ENCODE assay signal across 18 cellular contexts in the genomic region with DNA sequence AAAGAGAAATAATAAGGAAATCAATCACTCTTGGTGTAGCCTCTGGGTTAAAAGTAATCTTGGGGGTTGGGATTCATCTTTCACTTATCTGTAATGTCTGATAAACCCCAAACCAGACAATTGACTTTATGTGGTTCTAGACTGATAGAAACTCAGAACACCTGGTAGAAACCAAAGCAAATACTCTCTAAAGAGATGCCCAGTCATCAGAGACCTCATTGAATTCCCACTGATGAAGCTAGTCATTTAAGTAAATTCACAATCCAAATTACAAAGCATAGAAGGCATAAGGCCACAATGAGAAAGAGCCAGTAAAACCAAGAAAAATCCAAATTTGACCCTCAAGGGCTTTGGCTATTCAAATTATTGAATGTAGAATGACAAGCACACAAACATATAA.
DNase-seq lines count a peak whose midpoint lies in the region; ATAC-seq, FAIRE-seq and TF ChIP-seq lines count a peak whose summit lies in the region.
"Had no signal": no experiment of that assay in that cellular context is flagged by ENCODE, and none has a peak within 500 bp of the region (broad histone marks: within the 10 kb centered on the region; RNA-seq: fewer than 3 reads in every experiment).

No MANE protein-coding gene starts in this region.

- no peak for TF ChIP-seq CTCF in GM12878 (IDR thresholded peaks at IDR 0.05 in 2 of 3, conservative IDR thresholded peaks at IDR 0.05 in 1 of 3; ENCODE audit: control insufficient read depth in 2 of 3, extremely low read depth in 1 of 3, insufficient read depth in 1 of 3, low read depth in 3 of 3, low read length in 3 of 3)
- TF ChIP-seq CTCF in gastrocnemius medialis (IDR thresholded peaks at IDR 0.05 in 4 of 5, conservative IDR thresholded peaks at IDR 0.05 in 1 of 5): no peak

- ATAC-seq in GM18868 (IDR thresholded peaks at IDR 0.05; ENCODE audit: unreplicated experiment): peak; percentile 63
- ATAC-seq in GM21528 (IDR thresholded peaks at IDR 0.05; ENCODE audit: low FRiP score, unreplicated experiment): peak; percentile 49
- ATAC-seq in HG03039 (IDR thresholded peaks at IDR 0.05; ENCODE audit: unreplicated experiment): peak; percentile 80
- peak; percentile 72 for ATAC-seq in GM12878
- no peak for ATAC-seq in HG03280 (IDR thresholded peaks at IDR 0.05; ENCODE audit: unreplicated experiment)
- ATAC-seq in gastrocnemius medialis: no peak
- ATAC-seq: activated CD4-positive, CD25-positive, alpha-beta regulatory T cell treated with anti-CD3 and anti-CD28 coated beads, Interleukin-2, amount 50 U/mL, for 24 hours; activated naive CD4-positive, alpha-beta T cell treated with anti-CD3 and anti-CD28 coated beads, Interleukin-2, amount 50 U/mL, for 72 hours; left colon; pancreas had no signal

- H3K27ac ChIP-seq in GM12878 (ENCODE audit: control insufficient read depth, insufficient read depth): no peak overlapping the region
- H3K27ac ChIP-seq in gastrocnemius medialis: no peak overlapping the region
- H3K27ac ChIP-seq: pancreas had no signal

- intact Hi-C loops in GM12878 (cut with micrococcal nuclease; ENCODE audit: unreplicated experiment): loop anchor here (2.0 kb wide), 1 partner anchor 39 kb away; no protein-coding TSS in a partner anchor
- intact Hi-C loops in gastrocnemius medialis (cut with DNase I; ENCODE audit: low total_unique reads): no loop called here

- H3K27me3 ChIP-seq in GM12878 (replicated peaks in 1 of 2; ENCODE audit: control insufficient read depth in 2 of 2, insufficient read depth in 2 of 2, low read length in 1 of 2): no peaks in the 10 kb centered on the region
- no peaks in the 10 kb centered on the region for H3K27me3 ChIP-seq in gastrocnemius medialis
- H3K27me3 ChIP-seq: pancreas had no signal

- TF ChIP-seq POLR2A in GM12878 (IDR thresholded peaks at IDR 0.05; ENCODE audit: low read depth, low read length) (no peak), gastrocnemius medialis (IDR thresholded peaks at IDR 0.05) (no peak)

- no peaks in the 10 kb centered on the region; the same call in 2 of the 3 replicates for H3K9me3 ChIP-seq in GM12878 (replicated peaks; ENCODE audit: control insufficient read depth, insufficient read depth, low read length)
- H3K9me3 ChIP-seq in gastrocnemius medialis: no peaks in the 10 kb centered on the region
- H3K9me3 ChIP-seq: pancreas had no signal

- RAD21 ChIA-PET in GM12878 (lab: Charles Lee; ENCODE audit: unreplicated experiment): interaction anchor here (0.6 to 6.9 kb wide), 5 partner anchors 11 to 72 kb away, joined by 3 to 84 read pairs (median 5); no protein-coding TSS in a partner anchor

- in situ Hi-C loops in GM12878 (cut with MboI): no loop called here
- in situ Hi-C loops in gastrocnemius medialis (cut with MboI; ENCODE audit: low sequenced_read_pairs in 4 of 4): no loop called here

- peak overlapping the region; percentile 1 for H2AFZ ChIP-seq in GM12878 (ENCODE audit: control insufficient read depth, low read depth, low read length)

- H3K4me1 ChIP-seq in GM12878 (ENCODE audit: control insufficient read depth, insufficient read depth, low read length): peaks cover 5% of the 10 kb centered on the region
- H3K4me1 ChIP-seq in gastrocnemius medialis: no peaks in the 10 kb centered on the region

- TF ChIP-seq EP300 in GM12878 (IDR thresholded peaks at IDR 0.05; ENCODE audit: borderline replicate concordance in 1 of 2, control insufficient read depth in 1 of 2, low read depth in 2 of 2, low read length in 2 of 2): no peak; a peak in 1 of 4 replicates

- H3K4me3 ChIP-seq in GM12878: no peak overlapping the region
- H3K4me3 ChIP-seq in gastrocnemius medialis: no peak overlapping the region
- H3K4me3 ChIP-seq: pancreas, smooth muscle cell had no signal

- no peak for TF ChIP-seq RAD21 in GM12878 (IDR thresholded peaks at IDR 0.05; ENCODE audit: insufficient read depth, low read depth, low read length)

- peak; percentile 89 for FAIRE-seq in GM12878 (lab: Jason Lieb, UNC)
- FAIRE-seq: bronchial epithelial cell, D721Med, pancreas had no signal

- SMC1A ChIA-PET in GM12878 (lab: Charles Lee; ENCODE audit: uncharacterized antibody, unreplicated experiment): interaction anchor here (1.0 to 11.5 kb wide), 6 partner anchors 9 to 77 kb away, joined by 3 to 248 read pairs (median 35); no protein-coding TSS in a partner anchor

- DNase-seq in GM12878 (ENCODE audit: low read depth, low spot score) (no peak), gastrocnemius medialis (no peak), NCI-H510A (lab: John Stamatoyannopoulos, UW) (no peak), epidermal melanocyte (ENCODE audit: insufficient read length, low spot score) (no peak)
- DNase-seq: left colon, NCI-H187, NCI-H69, pancreas, substantia nigra had no signal

- H3K4me2 ChIP-seq in GM12878 (ENCODE audit: control insufficient read depth, insufficient read depth): no peak overlapping the region
- H3K4me2 ChIP-seq: smooth muscle cell had no signal

- no peaks in the 10 kb centered on the region for H3K36me3 ChIP-seq in GM12878 (ENCODE audit: control insufficient read depth in 2 of 2, insufficient read depth in 2 of 2, low read length in 1 of 2)
- no peaks in the 10 kb centered on the region for H3K36me3 ChIP-seq in gastrocnemius medialis
- H3K36me3 ChIP-seq: pancreas had no signal

- no peaks in the 10 kb centered on the region for H3K79me2 ChIP-seq in GM12878 (ENCODE audit: control insufficient read depth, insufficient read depth, low read length)

- CTCF ChIA-PET in GM12878 (lab: Yijun Ruan, JAX): interaction anchor here (0.5 to 27.4 kb wide), 8 partner anchors 11 to 493 kb away, joined by 3 to 379 read pairs (median 4); no protein-coding TSS in a partner anchor

- H4K20me1 ChIP-seq in GM12878 (ENCODE audit: control insufficient read depth, insufficient read depth): no peaks in the 10 kb centered on the region

- no peak overlapping the region for H3K9ac ChIP-seq in GM12878 (ENCODE audit: control insufficient read depth, insufficient read depth, low read length)

- POLR2A ChIA-PET in GM12878 (lab: Charles Lee): interaction anchor here (0.7 to 1.0 kb wide), 3 partner anchors 27 to 246 kb away, joined by 4 to 7 read pairs (median 6); no protein-coding TSS in a partner anchor

- no TSS peak for BruUV-seq in GM12878 (replicated peaks; lab: Mats Ljungman, UMichigan)

TF ChIP-seq in GM12878, 131 proteins besides CTCF, POLR2A, EP300 and RAD21 (continues in another document):
- TF ChIP-seq, protein P1, sequence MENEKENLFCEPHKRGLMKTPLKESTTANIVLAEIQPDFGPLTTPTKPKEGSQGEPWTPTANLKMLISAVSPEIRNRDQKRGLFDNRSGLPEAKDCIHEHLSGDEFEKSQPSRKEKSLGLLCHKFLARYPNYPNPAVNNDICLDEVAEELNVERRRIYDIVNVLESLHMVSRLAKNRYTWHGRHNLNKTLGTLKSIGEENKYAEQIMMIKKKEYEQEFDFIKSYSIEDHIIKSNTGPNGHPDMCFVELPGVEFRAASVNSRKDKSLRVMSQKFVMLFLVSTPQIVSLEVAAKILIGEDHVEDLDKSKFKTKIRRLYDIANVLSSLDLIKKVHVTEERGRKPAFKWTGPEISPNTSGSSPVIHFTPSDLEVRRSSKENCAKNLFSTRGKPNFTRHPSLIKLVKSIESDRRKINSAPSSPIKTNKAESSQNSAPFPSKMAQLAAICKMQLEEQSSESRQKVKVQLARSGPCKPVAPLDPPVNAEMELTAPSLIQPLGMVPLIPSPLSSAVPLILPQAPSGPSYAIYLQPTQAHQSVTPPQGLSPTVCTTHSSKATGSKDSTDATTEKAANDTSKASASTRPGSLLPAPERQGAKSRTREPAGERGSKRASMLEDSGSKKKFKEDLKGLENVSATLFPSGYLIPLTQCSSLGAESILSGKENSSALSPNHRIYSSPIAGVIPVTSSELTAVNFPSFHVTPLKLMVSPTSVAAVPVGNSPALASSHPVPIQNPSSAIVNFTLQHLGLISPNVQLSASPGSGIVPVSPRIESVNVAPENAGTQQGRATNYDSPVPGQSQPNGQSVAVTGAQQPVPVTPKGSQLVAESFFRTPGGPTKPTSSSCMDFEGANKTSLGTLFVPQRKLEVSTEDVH (IDR thresholded peaks at IDR 0.05; ENCODE audit: low read depth, partially characterized antibody): no peak
- TF ChIP-seq RB1 (IDR thresholded peaks at IDR 0.05; ENCODE audit: borderline replicate concordance) (no peak), ZNF217 (IDR thresholded peaks at IDR 0.05) (no peak), SRF (IDR thresholded peaks at IDR 0.05; ENCODE audit: low read depth in 2 of 2, low read length in 2 of 2) (no peak), CHD2 (IDR thresholded peaks at IDR 0.05; ENCODE audit: borderline replicate concordance, low read depth, low read length) (no peak), ZNF384 (IDR thresholded peaks at IDR 0.05; ENCODE audit: borderline replicate concordance, low read depth, low read length) (no peak), TBL1XR1 (IDR thresholded peaks at IDR 0.05; ENCODE audit: low read depth, low read length) (no peak), ESRRA (IDR thresholded peaks at IDR 0.05; ENCODE audit: low read length) (no peak), WRNIP1 (IDR thresholded peaks at IDR 0.05; ENCODE audit: borderline replicate concordance, low read depth, low read length) (no peak), MEF2B (IDR thresholded peaks at IDR 0.05; ENCODE audit: partially characterized antibody, poor library complexity, severe bottlenecking) (peak; percentile 50), NR2C2 (IDR thresholded peaks at IDR 0.05; ENCODE audit: borderline replicate concordance, control insufficient read depth, insufficient read length, low read depth) (no peak), JUNB (IDR thresholded peaks at IDR 0.05) (peak; percentile 48), SMARCA5 (IDR thresholded peaks at IDR 0.05) (no peak), POLR2AphosphoS5 (IDR thresholded peaks at IDR 0.05; ENCODE audit: low read length) (no peak), RUNX3 (IDR thresholded peaks at IDR 0.05; ENCODE audit: low read length) (peak; percentile 66), MEF2A (IDR thresholded peaks at IDR 0.05; ENCODE audit: insufficient read depth, low read depth, low read length) (0 out of 2 replicates have a peak, but pooled peaks have one; percentile 11), TCF12 (IDR thresholded peaks at IDR 0.05; ENCODE audit: low read depth, low read length) (no peak), SUZ12 (IDR thresholded peaks at IDR 0.05; ENCODE audit: unreplicated experiment) (no peak)

Comparison
In these comparisons a context has a peak if more than half of its experiments do, and no peak if none do; other contexts are left out.
1. ATAC-seq: peak in GM18868 (single experiment), GM21528 (single experiment), HG03039 (single experiment) and GM12878 (single experiment); none in HG03280 (single experiment) and gastrocnemius medialis (0 of 2).